Comparison of ENCODE assay signal across 1 cellular context in the genomic region with DNA sequence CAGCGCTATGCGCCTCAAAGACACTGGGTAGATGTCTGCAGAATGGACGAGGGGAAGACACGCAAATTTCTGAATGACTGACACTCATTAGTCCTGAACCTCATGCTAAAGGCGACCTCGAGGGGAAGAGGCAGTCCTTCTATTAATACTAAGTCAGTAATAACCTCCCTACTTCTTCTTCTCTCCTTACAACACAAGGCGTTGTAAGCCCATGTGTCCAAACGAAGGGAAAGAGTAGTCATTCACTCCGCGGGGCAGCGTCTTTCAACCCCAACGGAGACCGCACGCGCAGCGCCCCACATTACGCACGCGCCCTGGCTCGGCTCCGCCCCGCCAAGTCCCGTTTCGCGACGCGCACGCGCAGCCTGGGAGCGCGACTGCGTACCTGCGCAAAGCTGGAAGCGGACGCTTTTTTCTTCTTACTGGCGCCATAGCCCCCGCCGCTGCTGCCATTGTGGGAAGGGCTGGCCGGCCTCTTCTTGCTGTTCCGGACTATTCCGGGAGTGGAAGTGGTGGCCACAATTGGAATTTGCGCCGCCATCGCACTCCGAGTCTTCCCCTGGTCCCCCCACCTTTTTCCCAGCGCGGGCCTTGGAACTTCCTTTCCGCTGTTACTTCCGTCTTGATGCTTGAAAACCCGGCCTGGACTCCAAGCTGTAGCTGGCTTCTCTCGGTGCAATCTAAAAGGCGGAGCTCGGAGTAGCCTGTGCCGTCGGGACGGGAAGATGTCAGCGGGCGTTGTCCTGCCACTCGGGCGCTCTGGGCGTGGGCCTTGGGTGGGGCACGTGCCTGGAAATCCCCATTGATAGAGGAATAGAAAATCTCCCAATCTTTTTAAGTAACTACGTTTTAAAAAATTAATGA.
TF ChIP-seq lines count a peak whose summit lies in the region.

A gene with protein sequence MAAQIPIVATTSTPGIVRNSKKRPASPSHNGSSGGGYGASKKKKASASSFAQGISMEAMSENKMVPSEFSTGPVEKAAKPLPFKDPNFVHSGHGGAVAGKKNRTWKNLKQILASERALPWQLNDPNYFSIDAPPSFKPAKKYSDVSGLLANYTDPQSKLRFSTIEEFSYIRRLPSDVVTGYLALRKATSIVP (minus strand): TSS at position 627 of the 864 bp plus-strand sequence. CDS start 86 bp downstream, at position 541.

TF ChIP-seq in WTC11, 78 proteins besides CTCF, POLR2A, EP300 and RAD21 (continued from another document):
- TF ChIP-seq CBFB (CRISPR knock-in tag; IDR thresholded peaks at IDR 0.05; ENCODE audit: low read depth): peak; percentile 73; the same call in 1 of the 2 replicates
- TF ChIP-seq, protein P1, sequence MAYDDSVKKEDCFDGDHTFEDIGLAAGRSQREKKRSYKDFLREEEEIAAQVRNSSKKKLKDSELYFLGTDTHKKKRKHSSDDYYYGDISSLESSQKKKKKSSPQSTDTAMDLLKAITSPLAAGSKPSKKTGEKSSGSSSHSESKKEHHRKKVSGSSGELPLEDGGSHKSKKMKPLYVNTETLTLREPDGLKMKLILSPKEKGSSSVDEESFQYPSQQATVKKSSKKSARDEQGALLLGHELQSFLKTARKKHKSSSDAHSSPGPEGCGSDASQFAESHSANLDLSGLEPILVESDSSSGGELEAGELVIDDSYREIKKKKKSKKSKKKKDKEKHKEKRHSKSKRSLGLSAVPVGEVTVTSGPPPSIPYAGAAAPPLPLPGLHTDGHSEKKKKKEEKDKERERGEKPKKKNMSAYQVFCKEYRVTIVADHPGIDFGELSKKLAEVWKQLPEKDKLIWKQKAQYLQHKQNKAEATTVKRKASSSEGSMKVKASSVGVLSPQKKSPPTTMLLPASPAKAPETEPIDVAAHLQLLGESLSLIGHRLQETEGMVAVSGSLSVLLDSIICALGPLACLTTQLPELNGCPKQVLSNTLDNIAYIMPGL (CRISPR knock-in tag; IDR thresholded peaks at IDR 0.05): peak; percentile 60; the same call in 1 of the 2 replicates
- TF ChIP-seq ZNF416 (CRISPR knock-in tag; IDR thresholded peaks at IDR 0.05): no peak
- TF ChIP-seq, protein P2, sequence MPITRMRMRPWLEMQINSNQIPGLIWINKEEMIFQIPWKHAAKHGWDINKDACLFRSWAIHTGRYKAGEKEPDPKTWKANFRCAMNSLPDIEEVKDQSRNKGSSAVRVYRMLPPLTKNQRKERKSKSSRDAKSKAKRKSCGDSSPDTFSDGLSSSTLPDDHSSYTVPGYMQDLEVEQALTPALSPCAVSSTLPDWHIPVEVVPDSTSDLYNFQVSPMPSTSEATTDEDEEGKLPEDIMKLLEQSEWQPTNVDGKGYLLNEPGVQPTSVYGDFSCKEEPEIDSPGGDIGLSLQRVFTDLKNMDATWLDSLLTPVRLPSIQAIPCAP (CRISPR knock-in tag; IDR thresholded peaks at IDR 0.05): no peak
- TF ChIP-seq SMAD4 (CRISPR knock-in tag; IDR thresholded peaks at IDR 0.05): no peak
- peak; percentile 26; the same call in 1 of the 2 replicates for TF ChIP-seq TP53 (CRISPR knock-in tag; IDR thresholded peaks at IDR 0.05)
- TF ChIP-seq, protein P3, sequence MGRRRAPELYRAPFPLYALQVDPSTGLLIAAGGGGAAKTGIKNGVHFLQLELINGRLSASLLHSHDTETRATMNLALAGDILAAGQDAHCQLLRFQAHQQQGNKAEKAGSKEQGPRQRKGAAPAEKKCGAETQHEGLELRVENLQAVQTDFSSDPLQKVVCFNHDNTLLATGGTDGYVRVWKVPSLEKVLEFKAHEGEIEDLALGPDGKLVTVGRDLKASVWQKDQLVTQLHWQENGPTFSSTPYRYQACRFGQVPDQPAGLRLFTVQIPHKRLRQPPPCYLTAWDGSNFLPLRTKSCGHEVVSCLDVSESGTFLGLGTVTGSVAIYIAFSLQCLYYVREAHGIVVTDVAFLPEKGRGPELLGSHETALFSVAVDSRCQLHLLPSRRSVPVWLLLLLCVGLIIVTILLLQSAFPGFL (CRISPR knock-in tag; IDR thresholded peaks at IDR 0.05; ENCODE audit: borderline replicate concordance): no peak
- no peak for TF ChIP-seq JAZF1 (CRISPR knock-in tag; IDR thresholded peaks at IDR 0.05)
- peak; percentile 82 for TF ChIP-seq SMAD3 (CRISPR knock-in tag; IDR thresholded peaks at IDR 0.05; ENCODE audit: borderline replicate concordance)
